Comparison of ENCODE assay signal across 21 cellular contexts in genomic region chr2:149817206-149817605, GRCh38.
"Had no signal": no experiment of that assay in that cellular context is flagged by ENCODE, and none has a peak within 500 bp of the region (broad histone marks: within the 10 kb centered on the region; RNA-seq: fewer than 3 reads in every experiment).

No MANE protein-coding gene starts in this region.

- H3K36me3 ChIP-seq: brain microvascular endothelial cell, upper lobe of right lung, WERI-Rb-1 had no signal

- H3K4me1 ChIP-seq: psoas muscle, upper lobe of right lung had no signal

- H3K36me3 Mint-ChIP-seq: natural killer cell had no signal

- H3K9me3 Mint-ChIP-seq: activated T-helper 1 cell treated with anti-CD3 and anti-CD28 coated beads, Interleukin-12 subunit alpha, Interleukin-12 subunit beta, Interleukin-2, Interleukin-4 antibody, amounts not matched to agents 30 ng/mL and 10 ng/mL and 1 ng/mL, durations not matched to agents 14 hours and 24 hours and 36 hours had no signal

- DNase-seq: activated CD4-positive, alpha-beta T cell treated with anti-CD3 and anti-CD28 coated beads for 36 hours; activated CD8-positive, alpha-beta T cell treated with anti-CD3 and anti-CD28 coated beads, Interleukin-2, amount 10 ng/mL, durations not matched to agents 7 days and 5 days; activated naive CD4-positive, alpha-beta T cell; activated naive CD8-positive, alpha-beta T cell treated with anti-CD3 and anti-CD28 coated beads, Interleukin-2, amount 50 U/mL, for 24 hours; brain microvascular endothelial cell; foreskin melanocyte; head of caudate nucleus; left colon; mammary epithelial cell; mucosa of descending colon; natural killer cell; occipital lobe; psoas muscle; stimulated activated CD4-positive, alpha-beta T cell treated with anti-CD3 and anti-CD28 coated beads, Interleukin-2, amount 100 ng/mL, for 48 hours; stimulated activated CD8-positive, alpha-beta memory T cell treated with anti-CD3 and anti-CD28 coated beads, Interleukin-4, amount 100 ng/mL, for 48 hours; stimulated activated naive CD8-positive, alpha-beta T cell treated with anti-CD3 and anti-CD28 coated beads, Interleukin-15, Interleukin-2, amounts not matched to agents 100 U/mL and 50 U/mL, for 24 hours; T-helper 1 cell; upper lobe of right lung; WERI-Rb-1 had no signal

- H3K27ac ChIP-seq: brain microvascular endothelial cell, psoas muscle, upper lobe of right lung, WERI-Rb-1 had no signal

- H3K4me3 ChIP-seq: mucosa of descending colon, psoas muscle, upper lobe of right lung had no signal

- H3K9me3 ChIP-seq: mucosa of descending colon, psoas muscle, upper lobe of right lung had no signal

- H3K27ac Mint-ChIP-seq: activated CD4-positive, alpha-beta T cell treated with anti-CD3 and anti-CD28 coated beads for 36 hours; activated CD8-positive, alpha-beta T cell treated with anti-CD3 and anti-CD28 coated beads, Interleukin-2, amount 10 ng/mL, durations not matched to agents 7 days and 5 days; activated naive CD8-positive, alpha-beta T cell treated with anti-CD3 and anti-CD28 coated beads, Interleukin-2, amount 50 U/mL, for 24 hours; activated T-helper 1 cell treated with anti-CD3 and anti-CD28 coated beads, Interleukin-12 subunit alpha, Interleukin-12 subunit beta, Interleukin-2, Interleukin-4 antibody, amounts not matched to agents 30 ng/mL and 10 ng/mL and 1 ng/mL, durations not matched to agents 14 hours and 24 hours and 36 hours; dendritic cell treated with granulocyte-macrophage colony-stimulating factor and Interleukin-4, amounts not matched to agents 40 ng/mL and 50 ng/mL, for 4 days; natural killer cell had no signal

- H3K27me3 ChIP-seq: brain microvascular endothelial cell, upper lobe of right lung had no signal

- H3K27me3 Mint-ChIP-seq: activated CD4-positive, alpha-beta T cell treated with anti-CD3 and anti-CD28 coated beads for 36 hours; activated naive CD8-positive, alpha-beta T cell treated with anti-CD3 and anti-CD28 coated beads, Interleukin-2, amount 50 U/mL, for 24 hours; dendritic cell treated with granulocyte-macrophage colony-stimulating factor and Interleukin-4, amounts not matched to agents 40 ng/mL and 50 ng/mL, for 4 days had no signal

- H3K4me1 Mint-ChIP-seq: activated CD4-positive, alpha-beta T cell treated with anti-CD3 and anti-CD28 coated beads for 36 hours; activated naive CD8-positive, alpha-beta T cell treated with anti-CD3 and anti-CD28 coated beads, Interleukin-2, amount 50 U/mL, for 24 hours; natural killer cell had no signal

- H3K4me3 Mint-ChIP-seq: activated CD4-positive, alpha-beta T cell treated with anti-CD3 and anti-CD28 coated beads for 36 hours; activated CD8-positive, alpha-beta T cell treated with anti-CD3 and anti-CD28 coated beads, Interleukin-2, amount 10 ng/mL, durations not matched to agents 7 days and 5 days; activated naive CD8-positive, alpha-beta T cell treated with anti-CD3 and anti-CD28 coated beads, Interleukin-2, amount 50 U/mL, for 24 hours; activated T-helper 1 cell treated with anti-CD3 and anti-CD28 coated beads, Interleukin-12 subunit alpha, Interleukin-12 subunit beta, Interleukin-2, Interleukin-4 antibody, amounts not matched to agents 30 ng/mL and 10 ng/mL and 1 ng/mL, durations not matched to agents 14 hours and 24 hours and 36 hours; dendritic cell treated with granulocyte-macrophage colony-stimulating factor and Interleukin-4, amounts not matched to agents 40 ng/mL and 50 ng/mL, for 4 days; natural killer cell had no signal
